In genomic region chr3:138329127-138329983, GRCh38 we compare ENCODE assay signal across 1 cellular context.
TF ChIP-seq lines count a peak whose summit lies in the region.

A gene with protein sequence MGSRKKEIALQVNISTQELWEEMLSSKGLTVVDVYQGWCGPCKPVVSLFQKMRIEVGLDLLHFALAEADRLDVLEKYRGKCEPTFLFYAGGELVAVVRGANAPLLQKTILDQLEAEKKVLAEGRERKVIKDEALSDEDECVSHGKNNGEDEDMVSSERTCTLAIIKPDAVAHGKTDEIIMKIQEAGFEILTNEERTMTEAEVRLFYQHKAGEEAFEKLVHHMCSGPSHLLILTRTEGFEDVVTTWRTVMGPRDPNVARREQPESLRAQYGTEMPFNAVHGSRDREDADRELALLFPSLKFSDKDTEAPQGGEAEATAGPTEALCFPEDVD (minus strand): TSS chr3:138329851. CDS start chr3:138329335, 516 bp downstream.

TF ChIP-seq in H1, 55 proteins besides CTCF, POLR2A, EP300 and RAD21 (continued from another document):
- TF ChIP-seq, protein P1, sequence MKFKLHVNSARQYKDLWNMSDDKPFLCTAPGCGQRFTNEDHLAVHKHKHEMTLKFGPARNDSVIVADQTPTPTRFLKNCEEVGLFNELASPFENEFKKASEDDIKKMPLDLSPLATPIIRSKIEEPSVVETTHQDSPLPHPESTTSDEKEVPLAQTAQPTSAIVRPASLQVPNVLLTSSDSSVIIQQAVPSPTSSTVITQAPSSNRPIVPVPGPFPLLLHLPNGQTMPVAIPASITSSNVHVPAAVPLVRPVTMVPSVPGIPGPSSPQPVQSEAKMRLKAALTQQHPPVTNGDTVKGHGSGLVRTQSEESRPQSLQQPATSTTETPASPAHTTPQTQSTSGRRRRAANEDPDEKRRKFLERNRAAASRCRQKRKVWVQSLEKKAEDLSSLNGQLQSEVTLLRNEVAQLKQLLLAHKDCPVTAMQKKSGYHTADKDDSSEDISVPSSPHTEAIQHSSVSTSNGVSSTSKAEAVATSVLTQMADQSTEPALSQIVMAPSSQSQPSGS (IDR thresholded peaks at IDR 0.05; ENCODE audit: low read length) = no peak
- TF ChIP-seq RNF2 (IDR thresholded peaks at IDR 0.05; ENCODE audit: borderline replicate concordance, low read depth, low read length, missing control alignments, poor library complexity, severe bottlenecking) (no peak), SAP30 (IDR thresholded peaks at IDR 0.05; ENCODE audit: insufficient read depth, insufficient replicate concordance, low read length) (no peak), SUZ12 (IDR thresholded peaks at IDR 0.05; ENCODE audit: low read length) (no peak), SP2 (IDR thresholded peaks at IDR 0.05; ENCODE audit: low read length) (no peak), CHD1 (IDR thresholded peaks at IDR 0.05; ENCODE audit: low read depth, low read length) (no peak), POLR2AphosphoS5 (IDR thresholded peaks at IDR 0.05; ENCODE audit: low read depth, low read length) (no peak), KDM1A (IDR thresholded peaks at IDR 0.05; ENCODE audit: borderline replicate concordance, low read length) (no peak), EGR1 (IDR thresholded peaks at IDR 0.05; ENCODE audit: borderline replicate concordance, low read depth, low read length) (no peak), GABPA (IDR thresholded peaks at IDR 0.05; ENCODE audit: borderline replicate concordance, insufficient read depth, low read length) (no peak), TBP (IDR thresholded peaks at IDR 0.05; ENCODE audit: low read depth, low read length) (no peak), POU5F1 (IDR thresholded peaks at IDR 0.05; ENCODE audit: low read depth, low read length) (no peak), PHF8 (conservative IDR thresholded peaks at IDR 0.05; ENCODE audit: low read depth, low read length) (no peak), ZNF274 (IDR thresholded peaks at IDR 0.05; ENCODE audit: borderline replicate concordance, extremely low read depth, low read length) (no peak), GTF2F1 (IDR thresholded peaks at IDR 0.05; ENCODE audit: borderline replicate concordance, low read depth, low read length) (no peak), CREB1 (IDR thresholded peaks at IDR 0.05) (no peak), SP4 (IDR thresholded peaks at IDR 0.05; ENCODE audit: low read length) (no peak), KDM5A (IDR thresholded peaks at IDR 0.05; ENCODE audit: low read length) (no peak), CEBPB (IDR thresholded peaks at IDR 0.05; ENCODE audit: low read depth, low read length) (no peak), CHD2 (IDR thresholded peaks at IDR 0.05; ENCODE audit: low read length) (no peak), TCF12 (IDR thresholded peaks at IDR 0.05; ENCODE audit: low read depth, low read length) (no peak), KDM4A (IDR thresholded peaks at IDR 0.05; ENCODE audit: low read depth, low read length, severe bottlenecking) (peak; percentile 72), SP1 (IDR thresholded peaks at IDR 0.05; ENCODE audit: low read depth, low read length) (0 out of 2 replicates have a peak, but pooled peaks have one; percentile 57), BRCA1 (IDR thresholded peaks at IDR 0.05; ENCODE audit: low read depth, low read length) (no peak), HDAC6 (IDR thresholded peaks at IDR 0.05; ENCODE audit: low read depth, low read length) (no peak), CTBP2 (IDR thresholded peaks at IDR 0.05; ENCODE audit: borderline replicate concordance, insufficient read depth, insufficient read length, low read length) (no peak), BCL11A (IDR thresholded peaks at IDR 0.05; ENCODE audit: low read depth in 2 of 2, low read length in 2 of 2) (no peak), NANOG (IDR thresholded peaks at IDR 0.05; ENCODE audit: insufficient read depth, low read depth, low read length, poor library complexity, severe bottlenecking) (no peak), BACH1 (IDR thresholded peaks at IDR 0.05; ENCODE audit: low read length) (peak; percentile 25; the same call in 1 of the 2 replicates), CBX8 (IDR thresholded peaks at IDR 0.05; ENCODE audit: borderline replicate concordance, low read depth, low read length) (no peak), SIRT6 (IDR thresholded peaks at IDR 0.05; ENCODE audit: low read length) (no peak), FOSL1 (IDR thresholded peaks at IDR 0.05; ENCODE audit: insufficient read depth, low read depth, low read length) (no peak), TAF1 (IDR thresholded peaks at IDR 0.05; ENCODE audit: low read depth, low read length) (no peak), EZH2 (IDR thresholded peaks at IDR 0.05; ENCODE audit: low read depth, low read length, severe bottlenecking) (no peak), HDAC2 (IDR thresholded peaks at IDR 0.05; ENCODE audit: borderline replicate concordance in 1 of 2, low read depth in 2 of 2, low read length in 2 of 2) (no peak), RXRA (IDR thresholded peaks at IDR 0.05; ENCODE audit: insufficient read depth, low read depth, low read length) (no peak), RFX5 (IDR thresholded peaks at IDR 0.05; ENCODE audit: borderline replicate concordance, low read depth, low read length) (no peak)
- TF ChIP-seq, protein P2, sequence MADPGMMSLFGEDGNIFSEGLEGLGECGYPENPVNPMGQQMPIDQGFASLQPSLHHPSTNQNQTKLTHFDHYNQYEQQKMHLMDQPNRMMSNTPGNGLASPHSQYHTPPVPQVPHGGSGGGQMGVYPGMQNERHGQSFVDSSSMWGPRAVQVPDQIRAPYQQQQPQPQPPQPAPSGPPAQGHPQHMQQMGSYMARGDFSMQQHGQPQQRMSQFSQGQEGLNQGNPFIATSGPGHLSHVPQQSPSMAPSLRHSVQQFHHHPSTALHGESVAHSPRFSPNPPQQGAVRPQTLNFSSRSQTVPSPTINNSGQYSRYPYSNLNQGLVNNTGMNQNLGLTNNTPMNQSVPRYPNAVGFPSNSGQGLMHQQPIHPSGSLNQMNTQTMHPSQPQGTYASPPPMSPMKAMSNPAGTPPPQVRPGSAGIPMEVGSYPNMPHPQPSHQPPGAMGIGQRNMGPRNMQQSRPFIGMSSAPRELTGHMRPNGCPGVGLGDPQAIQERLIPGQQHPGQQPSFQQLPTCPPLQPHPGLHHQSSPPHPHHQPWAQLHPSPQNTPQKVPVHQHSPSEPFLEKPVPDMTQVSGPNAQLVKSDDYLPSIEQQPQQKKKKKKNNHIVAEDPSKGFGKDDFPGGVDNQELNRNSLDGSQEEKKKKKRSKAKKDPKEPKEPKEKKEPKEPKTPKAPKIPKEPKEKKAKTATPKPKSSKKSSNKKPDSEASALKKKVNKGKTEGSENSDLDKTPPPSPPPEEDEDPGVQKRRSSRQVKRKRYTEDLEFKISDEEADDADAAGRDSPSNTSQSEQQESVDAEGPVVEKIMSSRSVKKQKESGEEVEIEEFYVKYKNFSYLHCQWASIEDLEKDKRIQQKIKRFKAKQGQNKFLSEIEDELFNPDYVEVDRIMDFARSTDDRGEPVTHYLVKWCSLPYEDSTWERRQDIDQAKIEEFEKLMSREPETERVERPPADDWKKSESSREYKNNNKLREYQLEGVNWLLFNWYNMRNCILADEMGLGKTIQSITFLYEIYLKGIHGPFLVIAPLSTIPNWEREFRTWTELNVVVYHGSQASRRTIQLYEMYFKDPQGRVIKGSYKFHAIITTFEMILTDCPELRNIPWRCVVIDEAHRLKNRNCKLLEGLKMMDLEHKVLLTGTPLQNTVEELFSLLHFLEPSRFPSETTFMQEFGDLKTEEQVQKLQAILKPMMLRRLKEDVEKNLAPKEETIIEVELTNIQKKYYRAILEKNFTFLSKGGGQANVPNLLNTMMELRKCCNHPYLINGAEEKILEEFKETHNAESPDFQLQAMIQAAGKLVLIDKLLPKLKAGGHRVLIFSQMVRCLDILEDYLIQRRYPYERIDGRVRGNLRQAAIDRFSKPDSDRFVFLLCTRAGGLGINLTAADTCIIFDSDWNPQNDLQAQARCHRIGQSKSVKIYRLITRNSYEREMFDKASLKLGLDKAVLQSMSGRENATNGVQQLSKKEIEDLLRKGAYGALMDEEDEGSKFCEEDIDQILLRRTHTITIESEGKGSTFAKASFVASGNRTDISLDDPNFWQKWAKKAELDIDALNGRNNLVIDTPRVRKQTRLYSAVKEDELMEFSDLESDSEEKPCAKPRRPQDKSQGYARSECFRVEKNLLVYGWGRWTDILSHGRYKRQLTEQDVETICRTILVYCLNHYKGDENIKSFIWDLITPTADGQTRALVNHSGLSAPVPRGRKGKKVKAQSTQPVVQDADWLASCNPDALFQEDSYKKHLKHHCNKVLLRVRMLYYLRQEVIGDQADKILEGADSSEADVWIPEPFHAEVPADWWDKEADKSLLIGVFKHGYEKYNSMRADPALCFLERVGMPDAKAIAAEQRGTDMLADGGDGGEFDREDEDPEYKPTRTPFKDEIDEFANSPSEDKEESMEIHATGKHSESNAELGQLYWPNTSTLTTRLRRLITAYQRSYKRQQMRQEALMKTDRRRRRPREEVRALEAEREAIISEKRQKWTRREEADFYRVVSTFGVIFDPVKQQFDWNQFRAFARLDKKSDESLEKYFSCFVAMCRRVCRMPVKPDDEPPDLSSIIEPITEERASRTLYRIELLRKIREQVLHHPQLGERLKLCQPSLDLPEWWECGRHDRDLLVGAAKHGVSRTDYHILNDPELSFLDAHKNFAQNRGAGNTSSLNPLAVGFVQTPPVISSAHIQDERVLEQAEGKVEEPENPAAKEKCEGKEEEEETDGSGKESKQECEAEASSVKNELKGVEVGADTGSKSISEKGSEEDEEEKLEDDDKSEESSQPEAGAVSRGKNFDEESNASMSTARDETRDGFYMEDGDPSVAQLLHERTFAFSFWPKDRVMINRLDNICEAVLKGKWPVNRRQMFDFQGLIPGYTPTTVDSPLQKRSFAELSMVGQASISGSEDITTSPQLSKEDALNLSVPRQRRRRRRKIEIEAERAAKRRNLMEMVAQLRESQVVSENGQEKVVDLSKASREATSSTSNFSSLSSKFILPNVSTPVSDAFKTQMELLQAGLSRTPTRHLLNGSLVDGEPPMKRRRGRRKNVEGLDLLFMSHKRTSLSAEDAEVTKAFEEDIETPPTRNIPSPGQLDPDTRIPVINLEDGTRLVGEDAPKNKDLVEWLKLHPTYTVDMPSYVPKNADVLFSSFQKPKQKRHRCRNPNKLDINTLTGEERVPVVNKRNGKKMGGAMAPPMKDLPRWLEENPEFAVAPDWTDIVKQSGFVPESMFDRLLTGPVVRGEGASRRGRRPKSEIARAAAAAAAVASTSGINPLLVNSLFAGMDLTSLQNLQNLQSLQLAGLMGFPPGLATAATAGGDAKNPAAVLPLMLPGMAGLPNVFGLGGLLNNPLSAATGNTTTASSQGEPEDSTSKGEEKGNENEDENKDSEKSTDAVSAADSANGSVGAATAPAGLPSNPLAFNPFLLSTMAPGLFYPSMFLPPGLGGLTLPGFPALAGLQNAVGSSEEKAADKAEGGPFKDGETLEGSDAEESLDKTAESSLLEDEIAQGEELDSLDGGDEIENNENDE (IDR thresholded peaks at IDR 0.05; ENCODE audit: insufficient replicate concordance, low read length) = no peak
- TF ChIP-seq, protein P3, sequence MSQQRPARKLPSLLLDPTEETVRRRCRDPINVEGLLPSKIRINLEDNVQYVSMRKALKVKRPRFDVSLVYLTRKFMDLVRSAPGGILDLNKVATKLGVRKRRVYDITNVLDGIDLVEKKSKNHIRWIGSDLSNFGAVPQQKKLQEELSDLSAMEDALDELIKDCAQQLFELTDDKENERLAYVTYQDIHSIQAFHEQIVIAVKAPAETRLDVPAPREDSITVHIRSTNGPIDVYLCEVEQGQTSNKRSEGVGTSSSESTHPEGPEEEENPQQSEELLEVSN (IDR thresholded peaks at IDR 0.05) = peak; percentile 16; the same call in 1 of the 2 replicates
TF ChIP-seq in H1: peak in this region for 8.
